11 cellular contexts compared by ENCODE assay signal in genomic region chr1:7224644-7225043, GRCh38.
DNase-seq lines count a peak whose midpoint lies in the region; ATAC-seq and TF ChIP-seq lines count a peak whose summit lies in the region.
"Had no signal": no experiment of that assay in that cellular context is flagged by ENCODE, and none has a peak within 500 bp of the region (broad histone marks: within the 10 kb centered on the region; RNA-seq: fewer than 3 reads in every experiment).

No MANE protein-coding gene starts in this region.

- no peak for TF ChIP-seq POLR2A in transverse colon (IDR thresholded peaks at IDR 0.05)

- intact Hi-C loops in left ventricle myocardium superior (cut with micrococcal nuclease): no loop called here
- intact Hi-C loops in cardiac septum (cut with DNase I): loop anchor here (2.0 kb wide), 1 partner anchor 418 kb away; no protein-coding TSS in a partner anchor
- intact Hi-C loops in transverse colon (cut with DNase I; ENCODE audit: low total_unique reads): no loop called here

- no peaks in the 10 kb centered on the region for H3K36me3 ChIP-seq in transverse colon
- H3K36me3 ChIP-seq: thoracic aorta had no signal

- DNase-seq in left ventricle myocardium superior: peak; percentile 47
- DNase-seq in cardiac septum (ENCODE audit: low spot score): no peak
- peak; percentile 95 for DNase-seq in NCI-H510A treated with DMSO at 0.1 percent for 48 hours (lab: John Stamatoyannopoulos, UW)
- DNase-seq in epithelial cell of proximal tubule (ENCODE audit: low read depth): no peak
- DNase-seq in transverse colon: peak; percentile 38
- no peak for DNase-seq in KBM-7
- DNase-seq in activated CD4-positive, alpha-beta T cell treated with anti-CD3 and anti-CD28 coated beads for 48 hours: no peak
- DNase-seq: CD4-positive, alpha-beta memory T cell; stimulated activated CD4-positive, alpha-beta T cell treated with anti-CD3 and anti-CD28 coated beads, Interleukin-4, amount 100 ng/mL, for 1 hour had no signal

- no peaks in the 10 kb centered on the region for H3K27me3 ChIP-seq in transverse colon

- 59% methylated on average over 13 of the region's 13 CpGs; no CpG with 5 or more reads in 1 of the 2 donors for WGBS in transverse colon (ENCODE audit: low coverage in 1 of 2), 2 donors

- ATAC-seq in left ventricle myocardium superior (peak; percentile 41), GM19035 (IDR thresholded peaks at IDR 0.05; ENCODE audit: unreplicated experiment) (no peak)

- no peak overlapping the region for H3K27ac ChIP-seq in transverse colon
- H3K27ac ChIP-seq: thoracic aorta had no signal

- TF ChIP-seq EP300 in transverse colon (IDR thresholded peaks at IDR 0.05; ENCODE audit: low read depth): no peak

- H3K4me3 ChIP-seq in epithelial cell of proximal tubule (ENCODE audit: low read depth, low read length) (no peak overlapping the region), transverse colon (no peak overlapping the region)
- H3K4me3 ChIP-seq: thoracic aorta had no signal

- in situ Hi-C loops in transverse colon (cut with MboI; ENCODE audit: low pct_ligation_motif_present in 1 of 4, low pct_unique_long_range_greater_than_20kb in 1 of 4, low sequenced_read_pairs in 3 of 4) (loop anchor here (10.0 to 25.0 kb wide), 3 partner anchors 413 to 512 kb away; partner anchors contain the start of gene DNAJC11 (in 3 of the 4)), KBM-7 (cut with MboI; ENCODE audit: low pct_unique_long_range_greater_than_20kb, low sequenced_read_pairs) (loop anchor here (25.0 kb wide), 2 partner anchors 437 to 512 kb away; partner anchors contain the start of genes CAMTA1 and DNAJC11)

- no peaks in the 10 kb centered on the region for H3K4me1 ChIP-seq in transverse colon

- TF ChIP-seq CTCF in epithelial cell of proximal tubule (conservative IDR thresholded peaks at IDR 0.05; ENCODE audit: low read depth, low read length) (peak; percentile 66), transverse colon (IDR thresholded peaks at IDR 0.05) (peak in 4 of 5 experiments; percentile 17 to 49 (median 30))

- no peaks in the 10 kb centered on the region for H3K9me3 ChIP-seq in transverse colon
- H3K9me3 ChIP-seq: thoracic aorta had no signal

Comparison
In these comparisons a context has a peak if more than half of its experiments do, and no peak if none do; other contexts are left out.
1. DNase-seq: peak in left ventricle myocardium superior (single experiment), NCI-H510A treated with DMSO at 0.1 percent for 48 hours (single experiment) and transverse colon (single experiment); none in cardiac septum (single experiment), epithelial cell of proximal tubule (single experiment), KBM-7 (single experiment) and activated CD4-positive, alpha-beta T cell treated with anti-CD3 and anti-CD28 coated beads for 48 hours (single experiment).